1 cellular context compared by ENCODE assay signal in the genomic region with DNA sequence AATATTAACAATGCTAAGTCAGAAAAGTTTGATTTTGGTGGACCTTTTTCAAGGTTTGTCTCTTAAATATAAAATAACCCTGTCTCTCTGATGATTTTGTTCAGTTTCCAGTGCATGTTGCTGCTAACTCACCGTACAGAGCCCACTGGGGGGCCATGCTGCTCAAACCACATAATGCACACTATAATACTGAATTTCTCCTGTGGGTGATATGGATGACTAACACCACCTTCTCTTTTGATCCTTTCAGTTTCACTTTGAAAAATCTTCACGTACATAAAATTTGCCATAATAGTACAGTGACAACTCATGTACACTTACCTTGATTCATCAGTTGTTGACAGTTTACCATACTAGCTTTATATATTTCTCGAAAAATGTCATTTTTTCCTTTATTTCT.
TF ChIP-seq lines count a peak whose summit lies in the region.

No MANE protein-coding gene starts in this region.

TF ChIP-seq in WTC11, 78 proteins besides CTCF, POLR2A, EP300 and RAD21 (continued from another document):
- TF ChIP-seq, protein P1, sequence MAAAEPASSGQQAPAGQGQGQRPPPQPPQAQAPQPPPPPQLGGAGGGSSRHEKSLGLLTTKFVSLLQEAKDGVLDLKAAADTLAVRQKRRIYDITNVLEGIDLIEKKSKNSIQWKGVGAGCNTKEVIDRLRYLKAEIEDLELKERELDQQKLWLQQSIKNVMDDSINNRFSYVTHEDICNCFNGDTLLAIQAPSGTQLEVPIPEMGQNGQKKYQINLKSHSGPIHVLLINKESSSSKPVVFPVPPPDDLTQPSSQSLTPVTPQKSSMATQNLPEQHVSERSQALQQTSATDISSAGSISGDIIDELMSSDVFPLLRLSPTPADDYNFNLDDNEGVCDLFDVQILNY (CRISPR knock-in tag; IDR thresholded peaks at IDR 0.05): no peak
- TF ChIP-seq IRF2 (CRISPR knock-in tag; IDR thresholded peaks at IDR 0.05; ENCODE audit: borderline replicate concordance, low read depth): no peak
- no peak for TF ChIP-seq ATF1 (CRISPR knock-in tag; IDR thresholded peaks at IDR 0.05)
- no peak for TF ChIP-seq JUN (CRISPR knock-in tag; IDR thresholded peaks at IDR 0.05)
- TF ChIP-seq, protein P2, sequence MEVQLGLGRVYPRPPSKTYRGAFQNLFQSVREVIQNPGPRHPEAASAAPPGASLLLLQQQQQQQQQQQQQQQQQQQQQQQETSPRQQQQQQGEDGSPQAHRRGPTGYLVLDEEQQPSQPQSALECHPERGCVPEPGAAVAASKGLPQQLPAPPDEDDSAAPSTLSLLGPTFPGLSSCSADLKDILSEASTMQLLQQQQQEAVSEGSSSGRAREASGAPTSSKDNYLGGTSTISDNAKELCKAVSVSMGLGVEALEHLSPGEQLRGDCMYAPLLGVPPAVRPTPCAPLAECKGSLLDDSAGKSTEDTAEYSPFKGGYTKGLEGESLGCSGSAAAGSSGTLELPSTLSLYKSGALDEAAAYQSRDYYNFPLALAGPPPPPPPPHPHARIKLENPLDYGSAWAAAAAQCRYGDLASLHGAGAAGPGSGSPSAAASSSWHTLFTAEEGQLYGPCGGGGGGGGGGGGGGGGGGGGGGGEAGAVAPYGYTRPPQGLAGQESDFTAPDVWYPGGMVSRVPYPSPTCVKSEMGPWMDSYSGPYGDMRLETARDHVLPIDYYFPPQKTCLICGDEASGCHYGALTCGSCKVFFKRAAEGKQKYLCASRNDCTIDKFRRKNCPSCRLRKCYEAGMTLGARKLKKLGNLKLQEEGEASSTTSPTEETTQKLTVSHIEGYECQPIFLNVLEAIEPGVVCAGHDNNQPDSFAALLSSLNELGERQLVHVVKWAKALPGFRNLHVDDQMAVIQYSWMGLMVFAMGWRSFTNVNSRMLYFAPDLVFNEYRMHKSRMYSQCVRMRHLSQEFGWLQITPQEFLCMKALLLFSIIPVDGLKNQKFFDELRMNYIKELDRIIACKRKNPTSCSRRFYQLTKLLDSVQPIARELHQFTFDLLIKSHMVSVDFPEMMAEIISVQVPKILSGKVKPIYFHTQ (CRISPR knock-in tag; IDR thresholded peaks at IDR 0.05): no peak
- no peak for TF ChIP-seq SOX15 (CRISPR knock-in tag; IDR thresholded peaks at IDR 0.05)
- TF ChIP-seq RORB (CRISPR knock-in tag; IDR thresholded peaks at IDR 0.05): no peak
- TF ChIP-seq NFATC4 (CRISPR knock-in tag; IDR thresholded peaks at IDR 0.05): no peak
- TF ChIP-seq NR3C1 (CRISPR knock-in tag; conservative IDR thresholded peaks at IDR 0.05; ENCODE audit: low read depth): no peak
- TF ChIP-seq ZNF138 (CRISPR knock-in tag; conservative IDR thresholded peaks at IDR 0.05): no peak
